In genomic region chr4:88755454-88755853, GRCh38 we compare ENCODE assay signal across 25 cellular contexts. TPM values are rescaled to one million over a fixed set of nuclear protein-coding genes. Genes with fewer than 3 reads are reported as not detected.
A peak's percentile ranks its signal among the peaks of the same experiment; 100 is the strongest.
DNase-seq lines count a peak whose midpoint lies in the region; ATAC-seq, FAIRE-seq and TF ChIP-seq lines count a peak whose summit lies in the region.
"Had no signal": no experiment of that assay in that cellular context is flagged by ENCODE, and none has a peak within 500 bp of the region (broad histone marks: within the 10 kb centered on the region; RNA-seq: fewer than 3 reads in every experiment).

No MANE protein-coding gene starts in this region.

- H3K9me3 ChIP-seq in HepG2 (ENCODE audit: low read length) (no peaks in the 10 kb centered on the region), psoas muscle (no peaks in the 10 kb centered on the region)
- H3K9me3 ChIP-seq: BLaER1 had no signal

- TF ChIP-seq EP300 in HepG2 (IDR thresholded peaks at IDR 0.05; ENCODE audit: low read depth in 2 of 2, low read length in 2 of 2) (no peak), HepG2 (CRISPR knock-in tag; IDR thresholded peaks at IDR 0.05; ENCODE audit: borderline replicate concordance) (no peak)

- no peak overlapping the region for H3K4me3 Mint-ChIP-seq in type B pancreatic cell
- H3K4me3 Mint-ChIP-seq: B cell; CD4-positive, CD25-positive, alpha-beta regulatory T cell; CD8-positive, alpha-beta memory T cell; H9 had no signal

- CTCF ChIA-PET in HepG2 (lab: Yijun Ruan, JAX; ENCODE audit: low intra/inter-chr PET ratio, low total read pairs): no interaction called here

- peak overlapping the region in 54 of 59 donors; percentile 0 to 73 (median 58) for H3K4me3 ChIP-seq in dorsolateral prefrontal cortex
- H3K4me3 ChIP-seq in HepG2 (replicated peaks in 1 of 3; ENCODE audit: insufficient read depth in 1 of 3, low read depth in 2 of 3, low read length in 3 of 3): no peak overlapping the region; a peak in 1 of 6 replicates
- peak overlapping the region; percentile 13 for H3K4me3 ChIP-seq in psoas muscle
- H3K4me3 ChIP-seq: BLaER1, GM23248 had no signal

- H3K27ac ChIP-seq in dorsolateral prefrontal cortex (peak overlapping the region in 9 of 59 donors; percentile 0 to 39 (median 11)), HepG2 (ENCODE audit: extremely low read length, insufficient read depth, low read length) (peak overlapping the region; percentile 84), psoas muscle (no peak overlapping the region)
- H3K27ac ChIP-seq: 22Rv1, BLaER1, C4-2B, GM23248 had no signal

- intact Hi-C loops in dorsolateral prefrontal cortex (cut with DNase I) (no loop called here), HepG2 (cut with micrococcal nuclease; ENCODE audit: unreplicated experiment) (loop anchor here (2.0 kb wide), 1 partner anchor 357 kb away; no protein-coding TSS in a partner anchor), psoas muscle (cut with DNase I) (no loop called here)

- WGBS in HepG2 (ENCODE audit: low lambda C conversion rate): 92% methylated on average over 1 of the region's 1 CpG
- 96 to 99% (median 97%) methylated on average over 1 of the region's 1 CpG for WGBS in psoas muscle, 3 donors

- TF ChIP-seq RAD21 in HepG2 (CRISPR knock-in tag; IDR thresholded peaks at IDR 0.05): no peak

- no peaks in the 10 kb centered on the region for H3K27me3 Mint-ChIP-seq in type B pancreatic cell
- H3K27me3 Mint-ChIP-seq: CD4-positive, CD25-positive, alpha-beta regulatory T cell; CD8-positive, alpha-beta memory T cell had no signal

- H3K36me3 Mint-ChIP-seq in type B pancreatic cell: no peaks in the 10 kb centered on the region

- no peaks in the 10 kb centered on the region for H4K20me1 ChIP-seq in HepG2 (ENCODE audit: insufficient read depth, low read length)
- H4K20me1 ChIP-seq: BLaER1 had no signal

- H3K4me2 ChIP-seq in HepG2 (ENCODE audit: low read depth, low read length): peak overlapping the region; percentile 56
- H3K4me2 ChIP-seq: BLaER1 had no signal

- H3K36me3 ChIP-seq in HepG2 (replicated peaks in 1 of 2; ENCODE audit: control insufficient read depth in 1 of 2, insufficient read depth in 2 of 2, low read length in 2 of 2) (peaks cover 2 to 14% of the 10 kb centered on the region in 2 experiments), psoas muscle (ENCODE audit: insufficient read depth in 1 of 2, low read depth in 1 of 2) (peaks cover 0 to 64% of the 10 kb centered on the region in 2 donors)
- H3K36me3 ChIP-seq: BLaER1 had no signal

- in situ Hi-C loops in HepG2 (cut with HindIII; ENCODE audit: extremely low pct_ligation_motif_present, low pct_unique_long_range_greater_than_20kb): loop anchor here (5.0 kb wide), 1 partner anchor 52 kb away; no protein-coding TSS in a partner anchor

- H3K79me2 ChIP-seq in HepG2 (ENCODE audit: insufficient read depth, low read length): no peaks in the 10 kb centered on the region

- no peak for ATAC-seq in HepG2
- ATAC-seq in psoas muscle: no peak
- ATAC-seq: HCT116 had no signal

- no peaks in the 10 kb centered on the region for H3K9me3 Mint-ChIP-seq in type B pancreatic cell
- H3K9me3 Mint-ChIP-seq: CD4-positive, CD25-positive, alpha-beta regulatory T cell; CD8-positive, alpha-beta memory T cell; H9 had no signal

- H3K27ac Mint-ChIP-seq in type B pancreatic cell: no peak overlapping the region
- H3K27ac Mint-ChIP-seq: B cell; CD4-positive, CD25-positive, alpha-beta regulatory T cell; CD8-positive, alpha-beta memory T cell had no signal

- H3K4me1 Mint-ChIP-seq in type B pancreatic cell (ENCODE audit: unreplicated experiment): peaks cover 33% of the 10 kb centered on the region
- H3K4me1 Mint-ChIP-seq: B cell; CD8-positive, alpha-beta memory T cell had no signal

- no peaks in the 10 kb centered on the region for H3K27me3 ChIP-seq in dorsolateral prefrontal cortex
- no peaks in the 10 kb centered on the region for H3K27me3 ChIP-seq in HepG2 (ENCODE audit: control insufficient read depth in 1 of 2, insufficient read depth in 2 of 2, low read length in 2 of 2)
- no peaks in the 10 kb centered on the region for H3K27me3 ChIP-seq in psoas muscle (ENCODE audit: insufficient read depth in 3 of 3, low read length in 2 of 3)
- H3K27me3 ChIP-seq: BLaER1 had no signal

- POLR2A ChIA-PET in HepG2 (lab: Yijun Ruan, JAX): no interaction called here

- no peak overlapping the region for H3K9ac ChIP-seq in HepG2 (ENCODE audit: insufficient read depth, low read depth, low read length)
- H3K9ac ChIP-seq: BLaER1, GM23248 had no signal

- H3K4me1 ChIP-seq in HepG2 (ENCODE audit: insufficient read depth, low read length): peaks cover 87% of the 10 kb centered on the region
- H3K4me1 ChIP-seq in psoas muscle: peaks cover 24% of the 10 kb centered on the region
- H3K4me1 ChIP-seq: BLaER1 had no signal

- TF ChIP-seq CTCF in dorsolateral prefrontal cortex (IDR thresholded peaks at IDR 0.05 in 54 of 56, conservative IDR thresholded peaks at IDR 0.05 in 2 of 56; ENCODE audit: low read depth in 1 of 56, partially characterized antibody in 56 of 56) (no peak), HepG2 (CRISPR knock-in tag; IDR thresholded peaks at IDR 0.05) (no peak), psoas muscle (IDR thresholded peaks at IDR 0.05) (no peak), type B pancreatic cell (conservative IDR thresholded peaks at IDR 0.05) (no peak)

- no peak overlapping the region for H2AFZ ChIP-seq in HepG2 (ENCODE audit: low read length)
- H2AFZ ChIP-seq: GM23248 had no signal

- no TSS peak for BruUV-seq in HepG2 (replicated peaks; lab: Mats Ljungman, UMichigan)

- no peak for DNase-seq in GM19239 (ENCODE audit: insufficient read length, low spot score)
- DNase-seq in dorsolateral prefrontal cortex: no peak
- DNase-seq in HepG2 (ENCODE audit: low spot score): no peak
- DNase-seq in psoas muscle: no peak
- no peak for DNase-seq in type B pancreatic cell (ENCODE audit: extremely low spot score, unreplicated experiment)
- no peak for DNase-seq in NCI-H2107 treated with DMSO at 0.1 percent for 48 hours (lab: John Stamatoyannopoulos, UW; ENCODE audit: unreplicated experiment)
- no peak for DNase-seq in H54 (ENCODE audit: insufficient read length, low spot score)
- no peak for DNase-seq in DMS53 (lab: John Stamatoyannopoulos, UW)
- DNase-seq: CD4-positive, CD25-positive, alpha-beta regulatory T cell; CD8-positive, alpha-beta memory T cell; DMS 273 treated with DMSO at 0.1 percent for 48 hours; DMS79 treated with DMSO at 0.1 percent for 48 hours; GF-D8; GM23248; H9 had no signal

- peak; percentile 49 for FAIRE-seq in GM19239 (lab: Jason Lieb, UNC)
- FAIRE-seq in HepG2 (lab: Jason Lieb, UNC): no peak
- FAIRE-seq in H54 (lab: Jason Lieb, UNC): no peak
- FAIRE-seq: A204.1, D721Med, GM12891, GM18507, H1 had no signal

- TF ChIP-seq POLR2A in HepG2 (IDR thresholded peaks at IDR 0.05; ENCODE audit: insufficient read depth in 1 of 2, low read depth in 2 of 2, low read length in 2 of 2): no peak
- TF ChIP-seq POLR2A in H54 (IDR thresholded peaks at IDR 0.05; ENCODE audit: low read depth, low read length): no peak

RNA-seq across cellular contexts. Expression of gene NAP1L5, which starts 57.8 kb away (rescaled TPM):
- 100 to 1,000 TPM in 54 of 120 experiments, 10 to 100 TPM in 66; 20.1 to 153 (median 95.5) TPM for total RNA-seq in dorsolateral prefrontal cortex
- total RNA-seq in HepG2 (2016; rRNA removed; fragmentation: Illumina TruSeq; extraction: Trizol): 1.6 and 2.2 TPM in 2 replicates
- total RNA-seq in HepG2 (2016; cell fraction: cytosol; rRNA removed; fragmentation: Illumina TruSeq; extraction: Trizol; ENCODE audit: low read depth): 0.10 and 0.26 TPM in 2 replicates
- 1.6 and 2.0 TPM in 2 replicates for total RNA-seq in HepG2 (2016; cell fraction: insoluble cytoplasmic fraction; rRNA removed; fragmentation: Illumina TruSeq; extraction: Trizol)
- total RNA-seq in HepG2 (2016; cell fraction: membrane; rRNA removed; fragmentation: Illumina TruSeq; extraction: Trizol): 0.93 and 0.96 TPM in 2 replicates
- total RNA-seq in HepG2 (2016; cell fraction: nucleus; rRNA removed; fragmentation: Illumina TruSeq; extraction: Trizol): 0.56 and 0.59 TPM in 2 replicates
- polyA plus RNA-seq in HepG2 (2011; rRNA removed): 0.84 and 1.3 TPM in 2 replicates
- 0.63 and 1.1 TPM in 2 replicates for polyA plus RNA-seq in HepG2 (2011; cell fraction: cytosol; rRNA removed)
- polyA plus RNA-seq in HepG2 (2011; cell fraction: nucleus; rRNA removed): 0.40 TPM in 1 of 2 replicates, not detected in the other
- polyA plus RNA-seq in HepG2 (2012): 2.0 TPM in 2 replicates
- 0.28 and 0.31 TPM in 2 replicates for polyA plus RNA-seq in HepG2 (2016; cell fraction: cytosol; fragmentation: Illumina TruSeq; extraction: Trizol; ENCODE audit: low read depth)
- 3.4 and 4.3 TPM in 2 replicates for polyA plus RNA-seq in HepG2 (2016; cell fraction: insoluble cytoplasmic fraction; fragmentation: Illumina TruSeq; extraction: Trizol; ENCODE audit: low read depth)
- polyA plus RNA-seq in HepG2 (2016; cell fraction: membrane; fragmentation: Illumina TruSeq; extraction: Trizol; ENCODE audit: low read depth): 0.58 and 0.73 TPM in 2 replicates
- 1.4 and 1.7 TPM in 2 replicates for polyA plus RNA-seq in HepG2 (2016; cell fraction: nucleus; fragmentation: Illumina TruSeq; extraction: Trizol; ENCODE audit: insufficient read depth, low read depth)
- polyA minus RNA-seq in HepG2 (2011; rRNA and poly(A)+ RNA removed; ENCODE audit: low replicate concordance): 0.16 TPM in 1 of 2 replicates, not detected in the other
- 0.44 and 0.49 TPM in 2 replicates for polyA minus RNA-seq in HepG2 (2011; cell fraction: cytosol; rRNA and poly(A)+ RNA removed)
- 0.52 and 0.87 TPM in 2 replicates for polyA minus RNA-seq in HepG2 (2011; cell fraction: nucleus; rRNA and poly(A)+ RNA removed)
- total RNA-seq in psoas muscle: 1 to 10 TPM; 2.8 to 4.0 (median 3.8) TPM
- polyA plus RNA-seq in psoas muscle: 1 to 10 TPM; 1.2 to 3.3 (median 1.3) TPM
- total RNA-seq in type B pancreatic cell (ENCODE audit: low replicate concordance): 3.7 and 5.2 TPM in 2 replicates

Comparison
In these comparisons a context has a peak if more than half of its experiments do, and no peak if none do; other contexts are left out.
1. H3K4me3 ChIP-seq: peak in dorsolateral prefrontal cortex (54 of 59) and psoas muscle (single experiment); none in HepG2 (0 of 3).